In genomic region chr10:131764929-131765328, GRCh38 we compare ENCODE assay signal across 24 cellular contexts.
DNase-seq lines count a peak whose midpoint lies in the region; ATAC-seq, FAIRE-seq and TF ChIP-seq lines count a peak whose summit lies in the region.
"Had no signal": no experiment of that assay in that cellular context is flagged by ENCODE, and none has a peak within 500 bp of the region (broad histone marks: within the 10 kb centered on the region; RNA-seq: fewer than 3 reads in every experiment).

No MANE protein-coding gene starts in this region.

- H3K4me1 ChIP-seq in BLaER1 treated with 17β-estradiol and CSF1 and Interleukin-3, amounts not matched to agents 10 nM and 100 nM = peaks cover 30 to 67% (median 59%) of the 10 kb centered on the region in 10 experiments
- no peaks in the 10 kb centered on the region for H3K4me1 ChIP-seq in kidney (ENCODE audit: control insufficient read depth in 1 of 2, insufficient read depth in 1 of 2, low read depth in 1 of 2, low read length in 2 of 2)
- H3K4me1 ChIP-seq in osteoblast (ENCODE audit: insufficient read depth, low read length) = no peaks in the 10 kb centered on the region
- H3K4me1 ChIP-seq in CD8-positive, alpha-beta T cell (ENCODE audit: insufficient read depth, low read length) = no peaks in the 10 kb centered on the region
- H3K4me1 ChIP-seq: BE2C had no signal

- TF ChIP-seq CTCF in kidney (IDR thresholded peaks at IDR 0.05; ENCODE audit: borderline replicate concordance, extremely low read depth, insufficient read depth) = no peak
- no peak for TF ChIP-seq CTCF in osteoblast (IDR thresholded peaks at IDR 0.05; ENCODE audit: extremely low read depth, low read depth, low read length)
- no peak for TF ChIP-seq CTCF in CD8-positive, alpha-beta T cell (IDR thresholded peaks at IDR 0.05)

- no peak for ATAC-seq in activated naive CD8-positive, alpha-beta T cell treated with anti-CD3 and anti-CD28 coated beads, Interleukin-2, amount 50 U/mL, for 24 hours
- ATAC-seq in CD8-positive, alpha-beta T cell = no peak
- no peak for ATAC-seq in activated CD4-positive, alpha-beta T cell treated with anti-CD3 and anti-CD28 coated beads for 36 hours
- ATAC-seq: A549, HCT116 had no signal

- 0 out of 22 replicates have a peak, but pooled peaks cover 0 to 4% (median 0%) of the 10 kb centered on the region in 11 experiments for H4K20me1 ChIP-seq in BLaER1 treated with 17β-estradiol and CSF1 and Interleukin-3, amounts not matched to agents 10 nM and 100 nM
- H4K20me1 ChIP-seq in osteoblast (ENCODE audit: insufficient read depth, low read length) = no peaks in the 10 kb centered on the region

- H3K79me2 ChIP-seq in osteoblast (ENCODE audit: insufficient read depth, low read length) = no peaks in the 10 kb centered on the region

- no peaks in the 10 kb centered on the region for H3K36me3 Mint-ChIP-seq in activated naive CD8-positive, alpha-beta T cell treated with anti-CD3 and anti-CD28 coated beads, Interleukin-2, amount 50 U/mL, for 24 hours (ENCODE audit: low read depth)
- H3K36me3 Mint-ChIP-seq in CD8-positive, alpha-beta T cell = no peaks in the 10 kb centered on the region
- H3K36me3 Mint-ChIP-seq in activated CD4-positive, alpha-beta T cell treated with anti-CD3 and anti-CD28 coated beads for 36 hours (ENCODE audit: low read depth) = no peaks in the 10 kb centered on the region

- no peak overlapping the region for H3K27ac Mint-ChIP-seq in activated naive CD8-positive, alpha-beta T cell treated with anti-CD3 and anti-CD28 coated beads, Interleukin-2, amount 50 U/mL, for 24 hours
- no peak overlapping the region for H3K27ac Mint-ChIP-seq in CD8-positive, alpha-beta T cell
- no peak overlapping the region for H3K27ac Mint-ChIP-seq in activated CD4-positive, alpha-beta T cell treated with anti-CD3 and anti-CD28 coated beads for 36 hours
- H3K27ac Mint-ChIP-seq: CD4-positive, alpha-beta T cell; H9 had no signal

- H3K9me3 ChIP-seq in BLaER1 treated with 17β-estradiol and CSF1 and Interleukin-3, amounts not matched to agents 10 nM and 100 nM (replicated peaks in 1 of 11) = no peaks in the 10 kb centered on the region
- H3K9me3 ChIP-seq in kidney (ENCODE audit: control insufficient read depth in 1 of 2, low read length in 2 of 2) (no peaks in the 10 kb centered on the region), osteoblast (ENCODE audit: low read depth, low read length) (no peaks in the 10 kb centered on the region)
- H3K9me3 ChIP-seq in CD8-positive, alpha-beta T cell (ENCODE audit: low read length) = no peaks in the 10 kb centered on the region
- H3K9me3 ChIP-seq: A549, BE2C had no signal

- H3K9me3 Mint-ChIP-seq in activated naive CD8-positive, alpha-beta T cell treated with anti-CD3 and anti-CD28 coated beads, Interleukin-2, amount 50 U/mL, for 24 hours = no peaks in the 10 kb centered on the region
- no peaks in the 10 kb centered on the region for H3K9me3 Mint-ChIP-seq in CD8-positive, alpha-beta T cell
- no peaks in the 10 kb centered on the region for H3K9me3 Mint-ChIP-seq in activated CD4-positive, alpha-beta T cell treated with anti-CD3 and anti-CD28 coated beads for 36 hours (ENCODE audit: low read depth)
- H3K9me3 Mint-ChIP-seq: CD4-positive, alpha-beta T cell had no signal

- CTCF ChIA-PET in CD8-positive, alpha-beta T cell (lab: Charles Lee) = no interaction called here
- CTCF ChIA-PET in activated CD4-positive, alpha-beta T cell treated with anti-CD3 and anti-CD28 coated beads for 36 hours (lab: Charles Lee) = no interaction called here

- no peak overlapping the region for H2AFZ ChIP-seq in osteoblast (ENCODE audit: low read length)
- H2AFZ ChIP-seq: GM23248 had no signal

- H3K27me3 Mint-ChIP-seq in activated naive CD8-positive, alpha-beta T cell treated with anti-CD3 and anti-CD28 coated beads, Interleukin-2, amount 50 U/mL, for 24 hours = peaks cover 9% of the 10 kb centered on the region
- peaks cover 13% of the 10 kb centered on the region for H3K27me3 Mint-ChIP-seq in CD8-positive, alpha-beta T cell (ENCODE audit: low read depth)
- peaks cover 13% of the 10 kb centered on the region for H3K27me3 Mint-ChIP-seq in activated CD4-positive, alpha-beta T cell treated with anti-CD3 and anti-CD28 coated beads for 36 hours

- POLR2A ChIA-PET in CD8-positive, alpha-beta T cell (lab: Charles Lee) = no interaction called here
- POLR2A ChIA-PET in activated CD4-positive, alpha-beta T cell treated with anti-CD3 and anti-CD28 coated beads for 36 hours (lab: Charles Lee) = no interaction called here

- DNase-seq in kidney = peak; percentile 60
- peak; percentile 41 for DNase-seq in osteoblast (ENCODE audit: insufficient read length, low spot score, missing footprints)
- no peak for DNase-seq in activated naive CD8-positive, alpha-beta T cell treated with anti-CD3 and anti-CD28 coated beads, Interleukin-2, amount 50 U/mL, for 24 hours
- DNase-seq in CD8-positive, alpha-beta T cell = no peak
- no peak for DNase-seq in activated CD4-positive, alpha-beta T cell treated with anti-CD3 and anti-CD28 coated beads for 36 hours
- DNase-seq in kidney tubule cell (ENCODE audit: low spot score) = no peak
- DNase-seq: 8988T; ACHN; AML-193; BE2C; Calu3; CD4-positive, alpha-beta T cell; COR-L47; DMS53; DMS79 treated with DMSO at 0.1 percent for 48 hours; GF-D8; GM23248; H9 had no signal

- H3K36me3 ChIP-seq in BLaER1 treated with 17β-estradiol and CSF1 and Interleukin-3, amounts not matched to agents 10 nM and 100 nM = no peaks in the 10 kb centered on the region
- no peaks in the 10 kb centered on the region for H3K36me3 ChIP-seq in kidney (ENCODE audit: control insufficient read depth in 1 of 2, insufficient read depth in 2 of 2, low read length in 2 of 2)
- no peaks in the 10 kb centered on the region for H3K36me3 ChIP-seq in osteoblast (ENCODE audit: insufficient read depth, low read length)
- no peaks in the 10 kb centered on the region for H3K36me3 ChIP-seq in CD8-positive, alpha-beta T cell (ENCODE audit: insufficient read depth, low read length)
- H3K36me3 ChIP-seq: BE2C had no signal

- no peak overlapping the region for H3K9ac ChIP-seq in BLaER1 treated with 17β-estradiol and CSF1 and Interleukin-3, amounts not matched to agents 10 nM and 100 nM
- H3K9ac ChIP-seq in kidney (ENCODE audit: low read length in 2 of 2) = no peak overlapping the region
- H3K9ac ChIP-seq: GM23248 had no signal

- H3K27me3 ChIP-seq in BLaER1 treated with 17β-estradiol and CSF1 and Interleukin-3, amounts not matched to agents 10 nM and 100 nM = no peaks in the 10 kb centered on the region
- H3K27me3 ChIP-seq in osteoblast (ENCODE audit: insufficient read depth, low read length) = no peaks in the 10 kb centered on the region
- no peaks in the 10 kb centered on the region for H3K27me3 ChIP-seq in CD8-positive, alpha-beta T cell (ENCODE audit: insufficient read depth, low read length)
- H3K27me3 ChIP-seq: BE2C had no signal

- H3K4me1 Mint-ChIP-seq in activated naive CD8-positive, alpha-beta T cell treated with anti-CD3 and anti-CD28 coated beads, Interleukin-2, amount 50 U/mL, for 24 hours = peaks cover 6% of the 10 kb centered on the region
- H3K4me1 Mint-ChIP-seq in CD8-positive, alpha-beta T cell (ENCODE audit: low read depth) = no peaks in the 10 kb centered on the region
- H3K4me1 Mint-ChIP-seq in activated CD4-positive, alpha-beta T cell treated with anti-CD3 and anti-CD28 coated beads for 36 hours = no peaks in the 10 kb centered on the region

- no peak for FAIRE-seq in kidney (lab: Jason Lieb, UNC)
- FAIRE-seq: A549, GM12891, GM18507 had no signal

- peak overlapping the region in 8 of 11 experiments; percentile 8 to 98 (median 90); a peak in 13 of 22 replicates for H3K4me2 ChIP-seq in BLaER1 treated with 17β-estradiol and CSF1 and Interleukin-3, amounts not matched to agents 10 nM and 100 nM
- H3K4me2 ChIP-seq in osteoblast (ENCODE audit: insufficient read depth, low read length) = no peak overlapping the region
- H3K4me2 ChIP-seq: A549 had no signal

- no peak overlapping the region for H3K27ac ChIP-seq in BLaER1 treated with 17β-estradiol and CSF1 and Interleukin-3, amounts not matched to agents 10 nM and 100 nM
- H3K27ac ChIP-seq in kidney (ENCODE audit: low read depth in 2 of 2, low read length in 2 of 2) (no peak overlapping the region), osteoblast (ENCODE audit: low read depth, low read length) (no peak overlapping the region)
- no peak overlapping the region for H3K27ac ChIP-seq in CD8-positive, alpha-beta T cell (ENCODE audit: low read depth, low read length)
- H3K27ac ChIP-seq: A549, C4-2B, GM23248 had no signal

- H3K4me3 ChIP-seq in BLaER1 treated with 17β-estradiol and CSF1 and Interleukin-3, amounts not matched to agents 10 nM and 100 nM = no peak overlapping the region
- H3K4me3 ChIP-seq in kidney (ENCODE audit: low read length in 2 of 2) (no peak overlapping the region), osteoblast (ENCODE audit: insufficient read depth, low read length) (no peak overlapping the region)
- no peak overlapping the region for H3K4me3 ChIP-seq in CD8-positive, alpha-beta T cell (ENCODE audit: low read depth, low read length)
- H3K4me3 ChIP-seq: A549, GM23248 had no signal

- intact Hi-C loops in kidney (cut with DNase I) = no loop called here
- intact Hi-C loops in CD8-positive, alpha-beta T cell (cut with DNase I, micrococcal nuclease) = no loop called here
- intact Hi-C loops in activated CD4-positive, alpha-beta T cell treated with anti-CD3 and anti-CD28 coated beads for 36 hours (cut with DNase I, micrococcal nuclease) = no loop called here

- H3K4me3 Mint-ChIP-seq in activated naive CD8-positive, alpha-beta T cell treated with anti-CD3 and anti-CD28 coated beads, Interleukin-2, amount 50 U/mL, for 24 hours = no peak overlapping the region
- H3K4me3 Mint-ChIP-seq in CD8-positive, alpha-beta T cell = no peak overlapping the region
- H3K4me3 Mint-ChIP-seq in activated CD4-positive, alpha-beta T cell treated with anti-CD3 and anti-CD28 coated beads for 36 hours = no peak overlapping the region
- H3K4me3 Mint-ChIP-seq: CD4-positive, alpha-beta T cell; H9 had no signal

Comparison
In these comparisons a context has a peak if more than half of its experiments do, and no peak if none do; other contexts are left out.
1. DNase-seq: peak in kidney (single experiment) and osteoblast (single experiment); none in activated naive CD8-positive, alpha-beta T cell treated with anti-CD3 and anti-CD28 coated beads, Interleukin-2, amount 50 U/mL, for 24 hours (single experiment), CD8-positive, alpha-beta T cell (0 of 7), activated CD4-positive, alpha-beta T cell treated with anti-CD3 and anti-CD28 coated beads for 36 hours (single experiment) and kidney tubule cell (single experiment).